ENCODE assay signal across 8 cellular contexts in genomic region chr15:100602064-100602821, GRCh38. TPM values are rescaled to one million over a fixed set of nuclear protein-coding genes. Genes with fewer than 3 reads are reported as not detected.
DNase-seq lines count a peak whose midpoint lies in the region; ATAC-seq, FAIRE-seq and TF ChIP-seq lines count a peak whose summit lies in the region.

A gene with protein sequence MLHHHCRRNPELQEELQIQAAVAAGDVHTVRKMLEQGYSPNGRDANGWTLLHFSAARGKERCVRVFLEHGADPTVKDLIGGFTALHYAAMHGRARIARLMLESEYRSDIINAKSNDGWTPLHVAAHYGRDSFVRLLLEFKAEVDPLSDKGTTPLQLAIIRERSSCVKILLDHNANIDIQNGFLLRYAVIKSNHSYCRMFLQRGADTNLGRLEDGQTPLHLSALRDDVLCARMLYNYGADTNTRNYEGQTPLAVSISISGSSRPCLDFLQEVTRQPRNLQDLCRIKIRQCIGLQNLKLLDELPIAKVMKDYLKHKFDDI (plus strand): TSS chr15:100602589. CDS start chr15:100612217, 9,628 bp downstream.
TSS of gene LINS1 (minus strand) at chr15:100602184. CDS start at chr15:100580842, 21,342 bp downstream.

- H3K4me3 Mint-ChIP-seq in type B pancreatic cell = no peak within 1 kb of the TSS

- H3K36me3 Mint-ChIP-seq in type B pancreatic cell = peaks cover 7% of the 10 kb centered on the region

- peak; percentile 82 for ATAC-seq in HG02852 (IDR thresholded peaks at IDR 0.05; ENCODE audit: unreplicated experiment)
- ATAC-seq in heart left ventricle = peak; percentile 98 to 99 (median 98)

- peak within 1 kb of the TSS; percentile 89 for H3K27ac Mint-ChIP-seq in type B pancreatic cell

- peak; percentile 68 for DNase-seq in GM12892 (ENCODE audit: insufficient read length)
- DNase-seq in NCI-H146 (lab: John Stamatoyannopoulos, UW) = peak; percentile 100
- peak; percentile 98 to 100 (median 99) for DNase-seq in T-helper 1 cell
- DNase-seq in adrenal gland = peak; percentile 100
- peak; percentile 100 for DNase-seq in heart left ventricle
- peak; percentile 100 for DNase-seq in pons (ENCODE audit: low spot score)
- DNase-seq in type B pancreatic cell (ENCODE audit: extremely low spot score, unreplicated experiment) = peak; percentile 99

- H3K27me3 Mint-ChIP-seq in type B pancreatic cell = no peaks in the 10 kb centered on the region

- no peaks in the 10 kb centered on the region for H3K9me3 Mint-ChIP-seq in type B pancreatic cell

- H3K4me3 ChIP-seq in adrenal gland = peak within 1 kb of the TSS; percentile 70 to 97 (median 82)
- H3K4me3 ChIP-seq in heart left ventricle = peak within 1 kb of the TSS; percentile 74 to 97 (median 92)

- TF ChIP-seq POLR2A in GM12892 (IDR thresholded peaks at IDR 0.05; ENCODE audit: low read depth, low read length) = peak; percentile 45; the same call in 1 of the 2 replicates
- TF ChIP-seq POLR2A in adrenal gland (IDR thresholded peaks at IDR 0.05) = peak in 1 of 2 donors; percentile 8
- TF ChIP-seq POLR2A in heart left ventricle (IDR thresholded peaks at IDR 0.05) = peak in 1 of 2 donors; percentile 35

- H3K9me3 ChIP-seq in adrenal gland (replicated peaks in 1 of 3) (no peaks in the 10 kb centered on the region), heart left ventricle (no peaks in the 10 kb centered on the region)

- intact Hi-C loops in adrenal gland (cut with DNase I) = no loop called here
- intact Hi-C loops in heart left ventricle (cut with DNase I) = loop anchor here in 4 of 10 donors (5.0 to 10.0 kb wide), 3 partner anchors 490 to 673 kb away; partner anchors contain the start of gene SELENOS (in 1 of the 4)

- H3K27me3 ChIP-seq in adrenal gland (no peaks in the 10 kb centered on the region), heart left ventricle (no peaks in the 10 kb centered on the region)

- TF ChIP-seq CTCF in adrenal gland (IDR thresholded peaks at IDR 0.05) (peak in 1 of 6 experiments; percentile 1), heart left ventricle (IDR thresholded peaks at IDR 0.05) (no peak), type B pancreatic cell (conservative IDR thresholded peaks at IDR 0.05) (no peak)

- peak; percentile 99 for FAIRE-seq in GM12892 (lab: Jason Lieb, UNC)

- H3K4me1 ChIP-seq in adrenal gland (replicated peaks in 1 of 2) (peaks cover 8 to 30% of the 10 kb centered on the region in 2 donors), heart left ventricle (peaks cover 4 to 50% (median 20%) of the 10 kb centered on the region in 12 donors)

- 0% methylated on average over 9 to 51 of the region's 51 CpGs for WGBS in adrenal gland, 4 donors
- 0 to 2% (median 0%) methylated on average over 19 to 51 of the region's 51 CpGs for WGBS in heart left ventricle, 4 donors

- H3K36me3 ChIP-seq in adrenal gland (replicated peaks in 1 of 2) (no peaks in the 10 kb centered on the region), heart left ventricle (peaks cover 0 to 28% (median 16%) of the 10 kb centered on the region in 9 donors)

- H3K4me1 Mint-ChIP-seq in type B pancreatic cell (ENCODE audit: unreplicated experiment) = peaks cover 11% of the 10 kb centered on the region

- H3K27ac ChIP-seq in adrenal gland = peak within 1 kb of the TSS; percentile 18 to 89 (median 73)
- peak within 1 kb of the TSS in 11 of 12 donors; percentile 85 to 93 (median 86) for H3K27ac ChIP-seq in heart left ventricle

RNA-seq across cellular contexts. Expression of the first gene that starts in this region (rescaled TPM):
- 6.8 TPM for polyA plus RNA-seq in GM12892 (2012; ENCODE audit: missing spikeins)
- total RNA-seq in adrenal gland = 10 to 100 TPM in 6 of 8 donors, 1 to 10 TPM in 2; 9.1 to 25.2 (median 12.0) TPM
- 1 to 10 TPM; 2.7 to 6.9 (median 4.4) TPM for polyA plus RNA-seq in adrenal gland
- 1 to 10 TPM; 4.9 to 6.9 (median 6.6) TPM for total RNA-seq in heart left ventricle
- 1 to 10 TPM; 2.3 to 5.4 TPM for polyA plus RNA-seq in heart left ventricle
- total RNA-seq in type B pancreatic cell (ENCODE audit: low replicate concordance) = 14.6 and 14.8 TPM in 2 replicates

RNA-seq across cellular contexts. Expression of gene LINS1, which starts in this region (rescaled TPM):
- 15.0 TPM for polyA plus RNA-seq in GM12892 (2012; ENCODE audit: missing spikeins)
- 10 to 100 TPM in 6 of 8 donors, 1 to 10 TPM in 2; 7.4 to 18.6 (median 12.1) TPM for total RNA-seq in adrenal gland
- 10 to 100 TPM in 2 of 3 donors, 1 to 10 TPM in 1; 8.1 to 19.4 (median 11.2) TPM for polyA plus RNA-seq in adrenal gland
- total RNA-seq in heart left ventricle = 10 to 100 TPM in 2 of 9 donors, 1 to 10 TPM in 7; 6.1 to 11.8 (median 9.1) TPM
- 1 to 10 TPM; 3.1 to 7.0 TPM for polyA plus RNA-seq in heart left ventricle
- 16.2 and 17.4 TPM in 2 replicates for total RNA-seq in type B pancreatic cell (ENCODE audit: low replicate concordance)

Comparison
In these comparisons a context has a peak if more than half of its experiments do, and no peak if none do; other contexts are left out.
1. Peak in every context shown above with its lines: DNase-seq, ATAC-seq, H3K4me3 ChIP-seq and H3K27ac ChIP-seq.